10 cellular contexts compared by ENCODE assay signal in genomic region chr9:70015099-70015498, GRCh38. TPM values are rescaled to one million over a fixed set of nuclear protein-coding genes. Genes with fewer than 3 reads are reported as not detected.
"Had no signal": no experiment of that assay in that cellular context is flagged by ENCODE, and none has a peak within 500 bp of the region (broad histone marks: within the 10 kb centered on the region; RNA-seq: fewer than 3 reads in every experiment).

No MANE protein-coding gene starts in this region.

- FAIRE-seq: H1, HTR-8/SVneo, K562 had no signal

- DNase-seq: H7, HFFc6, IMR-90, KG1 had no signal

- H3K36me3 ChIP-seq: HAP-1 had no signal

- H3K9me3 ChIP-seq: HAP-1 had no signal

- H3K4me3 ChIP-seq: GM23338, HAP-1, K562 had no signal

- ATAC-seq: GM23338, HCT116, K562 had no signal

RNA-seq across cellular contexts. Expression of gene MAMDC2, which starts 28.5 kb away (rescaled TPM):
- total RNA-seq: K562 had no signal
